In the genomic region with DNA sequence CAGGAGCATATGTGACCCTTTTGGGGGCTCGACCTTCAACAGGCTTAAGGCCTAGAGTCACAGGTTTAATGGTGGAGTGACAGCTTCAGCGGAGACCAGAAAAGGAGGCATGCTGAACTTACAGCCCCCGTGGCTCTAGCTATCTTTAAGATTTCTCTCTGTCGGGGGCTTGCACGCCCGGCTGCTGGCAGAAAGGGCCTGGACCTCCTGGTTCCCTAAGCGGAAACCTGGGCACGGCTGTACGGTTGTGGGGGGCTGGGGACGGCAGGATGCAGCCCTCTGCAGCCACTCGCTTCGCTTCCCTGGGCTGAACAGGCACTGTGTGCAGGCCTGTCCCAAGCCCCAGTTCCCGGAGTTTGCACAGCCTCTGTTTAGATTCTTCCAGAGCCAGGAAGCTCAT, we compare ENCODE assay signal across 9 cellular contexts. TPM values are rescaled to one million over a fixed set of nuclear protein-coding genes. Genes with fewer than 3 reads are reported as not detected.
DNase-seq lines count a peak whose midpoint lies in the region; ATAC-seq and TF ChIP-seq lines count a peak whose summit lies in the region.
"Had no signal": no experiment of that assay in that cellular context is flagged by ENCODE, and none has a peak within 500 bp of the region (broad histone marks: within the 10 kb centered on the region; RNA-seq: fewer than 3 reads in every experiment).

No MANE protein-coding gene starts in this region.

- H3K36me3 Mint-ChIP-seq in CD8-positive, alpha-beta T cell = no peaks in the 10 kb centered on the region

- H3K4me3 Mint-ChIP-seq in CD8-positive, alpha-beta T cell = peak overlapping the region; percentile 69

- DNase-seq in CD8-positive, alpha-beta T cell = no peak
- DNase-seq in Peyer's patch (no peak), hepatic stellate cell (ENCODE audit: low spot score) (peak; percentile 26), PC-9 (no peak), NCI-H2196 (lab: John Stamatoyannopoulos, UW; ENCODE audit: unreplicated experiment) (no peak), nucleus accumbens (lab: John Stamatoyannopoulos, UW) (no peak)
- DNase-seq: NCI-H2081 treated with DMSO at 0.1 percent for 48 hours had no signal

- peaks cover 5% of the 10 kb centered on the region for H3K27me3 Mint-ChIP-seq in CD8-positive, alpha-beta T cell (ENCODE audit: low read depth)

- CTCF ChIA-PET in CD8-positive, alpha-beta T cell (lab: Charles Lee) = interaction anchor here (0.8 to 1.0 kb wide), 2 partner anchors 39 to 236 kb away, joined by 3 to 5 read pairs; no protein-coding TSS in a partner anchor
- CTCF ChIA-PET in PC-9 (lab: Charles Lee) = no interaction called here

- H3K27me3 ChIP-seq in CD8-positive, alpha-beta T cell (ENCODE audit: insufficient read depth, low read length) = no peaks in the 10 kb centered on the region
- peaks cover 0 to 4% of the 10 kb centered on the region in 2 donors for H3K27me3 ChIP-seq in Peyer's patch
- peaks cover 7% of the 10 kb centered on the region for H3K27me3 ChIP-seq in rectal smooth muscle tissue (ENCODE audit: control insufficient read depth, insufficient read depth, low read length)
- peaks cover 84% of the 10 kb centered on the region for H3K27me3 ChIP-seq in PC-9 (ENCODE audit: insufficient read depth, low read depth)

- no peaks in the 10 kb centered on the region for H4K20me1 ChIP-seq in PC-9 (ENCODE audit: insufficient read depth)

- no peak overlapping the region for H3K9ac ChIP-seq in rectal smooth muscle tissue (ENCODE audit: low read length)

- H3F3A ChIP-seq in PC-9 (ENCODE audit: insufficient read depth, low read depth) = no peaks in the 10 kb centered on the region

- no peaks in the 10 kb centered on the region for H3K36me3 ChIP-seq in CD8-positive, alpha-beta T cell (ENCODE audit: insufficient read depth, low read length)
- H3K36me3 ChIP-seq in Peyer's patch (no peaks in the 10 kb centered on the region), rectal smooth muscle tissue (ENCODE audit: control insufficient read depth, insufficient read depth, low read length) (no peaks in the 10 kb centered on the region), PC-9 (ENCODE audit: low read depth) (no peaks in the 10 kb centered on the region)

- H3K4me1 Mint-ChIP-seq in CD8-positive, alpha-beta T cell (ENCODE audit: low read depth) = peaks cover 10% of the 10 kb centered on the region

- H3K4me3 ChIP-seq in CD8-positive, alpha-beta T cell (ENCODE audit: low read depth, low read length) = peak overlapping the region; percentile 42
- H3K4me3 ChIP-seq in Peyer's patch = peak overlapping the region; percentile 44 to 67 (median 66)
- H3K4me3 ChIP-seq in rectal smooth muscle tissue (ENCODE audit: low read length) = peak overlapping the region; percentile 19
- no peak overlapping the region for H3K4me3 ChIP-seq in PC-9

- POLR2A ChIA-PET in CD8-positive, alpha-beta T cell (lab: Charles Lee) = interaction anchor here (1.2 kb wide), 3 partner anchors 54 to 167 kb away, joined by 3 to 5 read pairs (median 3); no protein-coding TSS in a partner anchor
- POLR2A ChIA-PET in PC-9 (lab: Charles Lee; ENCODE audit: unreplicated experiment) = interaction anchor here (0.6 kb wide), 1 partner anchor 255 kb away, joined by 3 read pairs; no protein-coding TSS in a partner anchor

- no peak overlapping the region for H3K4me2 ChIP-seq in PC-9

- no TSS peak for BruUV-seq in PC-9 (replicated peaks; lab: Mats Ljungman, UMichigan)

- no peak overlapping the region for H2AFZ ChIP-seq in PC-9

- no peaks in the 10 kb centered on the region for H3K9me2 ChIP-seq in PC-9 (ENCODE audit: insufficient read depth)

- no peaks in the 10 kb centered on the region for H3K9me3 ChIP-seq in CD8-positive, alpha-beta T cell (ENCODE audit: low read length)
- H3K9me3 ChIP-seq in Peyer's patch (no peaks in the 10 kb centered on the region), PC-9 (ENCODE audit: insufficient read depth, low read depth) (no peaks in the 10 kb centered on the region)

- TF ChIP-seq CTCF in CD8-positive, alpha-beta T cell (IDR thresholded peaks at IDR 0.05) = no peak
- no peak for TF ChIP-seq CTCF in Peyer's patch (IDR thresholded peaks at IDR 0.05)
- no peak for TF ChIP-seq CTCF in PC-9 (conservative IDR thresholded peaks at IDR 0.05)

- peak overlapping the region; percentile 7 for H3K27ac ChIP-seq in CD8-positive, alpha-beta T cell (ENCODE audit: low read depth, low read length)
- H3K27ac ChIP-seq in Peyer's patch (peak overlapping the region in 3 of 4 donors; percentile 39 to 57 (median 56)), rectal smooth muscle tissue (ENCODE audit: low read depth, low read length) (peak overlapping the region; percentile 38), PC-9 (no peak overlapping the region)

- intact Hi-C loops in CD8-positive, alpha-beta T cell (cut with DNase I, micrococcal nuclease) = loop anchor here (1.0 to 5.0 kb wide), 5 partner anchors 52 to 1168 kb away; a partner anchor contains a TSS
- intact Hi-C loops in PC-9 (cut with micrococcal nuclease; ENCODE audit: unreplicated experiment) = loop anchor here (1.0 kb wide), 1 partner anchor 26 kb away; no protein-coding TSS in a partner anchor

- no peak overlapping the region for H3K27ac Mint-ChIP-seq in CD8-positive, alpha-beta T cell

- H3K4me1 ChIP-seq in CD8-positive, alpha-beta T cell (ENCODE audit: insufficient read depth, low read length) = peaks cover 17% of the 10 kb centered on the region
- H3K4me1 ChIP-seq in Peyer's patch (peaks cover 0 to 16% (median 5%) of the 10 kb centered on the region in 4 donors), rectal smooth muscle tissue (ENCODE audit: control insufficient read depth, insufficient read depth, low read length) (peaks cover 2% of the 10 kb centered on the region), PC-9 (replicated peaks; ENCODE audit: insufficient read depth) (no peaks in the 10 kb centered on the region)

- ATAC-seq in CD8-positive, alpha-beta T cell = no peak
- no peak for ATAC-seq in HG03565 (IDR thresholded peaks at IDR 0.05; ENCODE audit: unreplicated experiment)

- TF ChIP-seq POLR2A in Peyer's patch (IDR thresholded peaks at IDR 0.05) = no peak

- no peaks in the 10 kb centered on the region for H3K9me3 Mint-ChIP-seq in CD8-positive, alpha-beta T cell

- H3K79me2 ChIP-seq in PC-9 (ENCODE audit: low read depth) = no peaks in the 10 kb centered on the region

RNA-seq across cellular contexts. Expression of a gene that starts 0.5 kb away (rescaled TPM):
- 1 to 10 TPM; 7.2 to 8.7 TPM for total RNA-seq in CD8-positive, alpha-beta T cell
- 1 to 10 TPM in 3 of 4 donors, under 1 TPM in 1; 0.88 to 5.8 (median 1.2) TPM for total RNA-seq in Peyer's patch
- not detected in 2 replicates for total RNA-seq in PC-9 (2021)
